Comparison of ENCODE assay signal across 22 cellular contexts in the genomic region with DNA sequence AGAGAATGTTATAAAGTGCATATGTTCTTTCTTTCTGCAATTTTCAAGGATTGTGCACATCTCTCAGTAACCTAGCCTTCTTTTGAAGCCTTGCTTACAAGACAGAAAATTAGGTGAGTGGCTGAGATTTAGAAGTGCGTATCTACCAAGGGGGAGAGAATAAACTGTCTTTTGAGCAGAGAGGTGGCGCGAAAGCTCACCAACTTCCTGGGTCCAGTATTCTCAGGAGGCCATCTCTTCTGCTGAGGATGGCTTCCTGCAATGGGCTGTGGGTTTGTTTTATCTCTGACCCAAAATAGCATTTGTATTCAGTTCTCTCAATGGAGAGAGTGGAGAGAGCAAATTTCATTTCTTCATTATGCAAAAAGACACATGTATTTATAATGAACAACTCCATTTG.
"Had no signal": no experiment of that assay in that cellular context is flagged by ENCODE, and none has a peak within 500 bp of the region (broad histone marks: within the 10 kb centered on the region; RNA-seq: fewer than 3 reads in every experiment).

No MANE protein-coding gene starts in this region.

- H3K4me3 Mint-ChIP-seq: endodermal cell; naive thymus-derived CD8-positive, alpha-beta T cell; type B pancreatic cell had no signal

- H3K79me2 ChIP-seq: hepatocyte had no signal

- H3K36me3 Mint-ChIP-seq: naive thymus-derived CD8-positive, alpha-beta T cell; type B pancreatic cell had no signal

- H3K9me3 Mint-ChIP-seq: endodermal cell, type B pancreatic cell had no signal

- H3K4me3 ChIP-seq: coronary artery, hepatocyte, mucosa of descending colon, pancreas, psoas muscle, stomach had no signal

- H3K36me3 ChIP-seq: pancreas, stomach had no signal

- ATAC-seq: left cardiac atrium; mucosa of descending colon; naive thymus-derived CD8-positive, alpha-beta T cell; pancreas; psoas muscle; sciatic nerve had no signal

- H3K27ac Mint-ChIP-seq: endodermal cell, type B pancreatic cell had no signal

- DNase-seq: effector CD4-positive, alpha-beta T cell; endodermal cell; erythroblast; foreskin melanocyte; head of caudate nucleus; kidney; left cardiac atrium; mammary epithelial cell; mucosa of descending colon; naive thymus-derived CD8-positive, alpha-beta T cell; occipital lobe; pancreas; psoas muscle; retina; stimulated activated CD4-positive, alpha-beta T cell treated with anti-CD3 and anti-CD28 coated beads, Interleukin-2, amount 100 ng/mL, for 24 hours; stimulated activated CD4-positive, alpha-beta T cell treated with anti-CD3 and anti-CD28 coated beads, Interleukin-4, amount 100 ng/mL, for 4 hours; stimulated activated naive CD4-positive, alpha-beta T cell; stomach had no signal

- H3K27ac ChIP-seq: hepatocyte, pancreas, psoas muscle, stomach had no signal

- H3K9me3 ChIP-seq: mucosa of descending colon, pancreas, psoas muscle, stomach had no signal

- H2AFZ ChIP-seq: hepatocyte had no signal

- H3K27me3 ChIP-seq: hepatocyte, pancreas, stomach had no signal

- H3K27me3 Mint-ChIP-seq: naive thymus-derived CD8-positive, alpha-beta T cell had no signal

- H3K4me1 ChIP-seq: pancreas had no signal

- H3K4me2 ChIP-seq: hepatocyte had no signal
